Comparison of ENCODE assay signal across 8 cellular contexts in genomic region chr2:207767461-207768167, GRCh38. TPM values are rescaled to one million over a fixed set of nuclear protein-coding genes. Genes with fewer than 3 reads are reported as not detected.
DNase-seq lines count a peak whose midpoint lies in the region; ATAC-seq and TF ChIP-seq lines count a peak whose summit lies in the region.

No MANE protein-coding gene starts in this region.

- CTCF ChIA-PET in activated CD8-positive, alpha-beta T cell treated with anti-CD3 and anti-CD28 coated beads for 36 hours (lab: Charles Lee), result interaction anchor here (0.5 to 3.8 kb wide), 4 partner anchors 76 to 1180 kb away, joined by 3 to 18 read pairs (median 3); no protein-coding TSS in a partner anchor

- no peak overlapping the region for H3K27ac Mint-ChIP-seq in activated CD8-positive, alpha-beta T cell treated with anti-CD3 and anti-CD28 coated beads for 36 hours

- intact Hi-C loops in activated CD8-positive, alpha-beta T cell treated with anti-CD3 and anti-CD28 coated beads for 36 hours (cut with micrococcal nuclease), result loop anchor here (5.0 kb wide), 2 partner anchors 260 to 275 kb away; partner anchors contain the start of gene PLEKHM3
- intact Hi-C loops in left cardiac atrium (cut with DNase I), result loop anchor here (2.0 to 10.0 kb wide), 4 partner anchors 205 to 267 kb away; no protein-coding TSS in a partner anchor

- no peak for TF ChIP-seq CTCF in activated CD8-positive, alpha-beta T cell treated with anti-CD3 and anti-CD28 coated beads for 36 hours (IDR thresholded peaks at IDR 0.05)

- H3K4me3 Mint-ChIP-seq in activated T-cell treated with anti-CD3 and anti-CD28 coated beads, Interleukin-2, amount 50 U/mL, for 4 hours, result peak overlapping the region; percentile 64
- H3K4me3 Mint-ChIP-seq in activated CD8-positive, alpha-beta T cell treated with anti-CD3 and anti-CD28 coated beads for 36 hours, result peak overlapping the region; percentile 79

- H3K4me3 ChIP-seq in rectal smooth muscle tissue (ENCODE audit: low read length), result peak overlapping the region; percentile 95

- no peaks in the 10 kb centered on the region for H3K9me3 Mint-ChIP-seq in activated T-cell treated with anti-CD3 and anti-CD28 coated beads, Interleukin-2, amount 50 U/mL, for 4 hours
- H3K9me3 Mint-ChIP-seq in activated CD8-positive, alpha-beta T cell treated with anti-CD3 and anti-CD28 coated beads for 36 hours, result peaks cover 3% of the 10 kb centered on the region

- no peaks in the 10 kb centered on the region for H3K36me3 Mint-ChIP-seq in activated T-cell treated with anti-CD3 and anti-CD28 coated beads, Interleukin-2, amount 50 U/mL, for 4 hours (ENCODE audit: insufficient read depth)
- peaks cover 8% of the 10 kb centered on the region for H3K36me3 Mint-ChIP-seq in activated CD8-positive, alpha-beta T cell treated with anti-CD3 and anti-CD28 coated beads for 36 hours (ENCODE audit: low read depth)

- peaks cover 5% of the 10 kb centered on the region for H3K4me1 ChIP-seq in rectal smooth muscle tissue (ENCODE audit: control insufficient read depth, insufficient read depth, low read length)

- peaks cover 10% of the 10 kb centered on the region for H3K36me3 ChIP-seq in rectal smooth muscle tissue (ENCODE audit: control insufficient read depth, insufficient read depth, low read length)

- H3K27me3 Mint-ChIP-seq in activated T-cell treated with anti-CD3 and anti-CD28 coated beads, Interleukin-2, amount 50 U/mL, for 4 hours (ENCODE audit: low read depth), result peaks cover 42% of the 10 kb centered on the region
- peaks cover 45% of the 10 kb centered on the region for H3K27me3 Mint-ChIP-seq in activated CD8-positive, alpha-beta T cell treated with anti-CD3 and anti-CD28 coated beads for 36 hours

- POLR2A ChIA-PET in activated CD8-positive, alpha-beta T cell treated with anti-CD3 and anti-CD28 coated beads for 36 hours (lab: Charles Lee), result interaction anchor here (0.8 kb wide), 1 partner anchor 274 kb away, joined by 3 read pairs; no protein-coding TSS in a partner anchor

- ATAC-seq in activated T-cell treated with anti-CD3 and anti-CD28 coated beads, Interleukin-2, amount 50 U/mL, for 4 hours, result no peak
- no peak for ATAC-seq in activated CD8-positive, alpha-beta T cell treated with anti-CD3 and anti-CD28 coated beads for 36 hours
- ATAC-seq in left cardiac atrium (peak in 1 of 2 donors; percentile 24), HG03175 (IDR thresholded peaks at IDR 0.05; ENCODE audit: unreplicated experiment) (no peak), HG02970 (IDR thresholded peaks at IDR 0.05; ENCODE audit: low FRiP score, unreplicated experiment) (no peak)

- H3K9ac ChIP-seq in rectal smooth muscle tissue (ENCODE audit: low read length), result peak overlapping the region; percentile 29

- H3K27me3 ChIP-seq in rectal smooth muscle tissue (ENCODE audit: control insufficient read depth, insufficient read depth, low read length), result no peaks in the 10 kb centered on the region

- peaks cover 29% of the 10 kb centered on the region for H3K4me1 Mint-ChIP-seq in activated T-cell treated with anti-CD3 and anti-CD28 coated beads, Interleukin-2, amount 50 U/mL, for 4 hours (ENCODE audit: low read depth)
- peaks cover 24% of the 10 kb centered on the region for H3K4me1 Mint-ChIP-seq in activated CD8-positive, alpha-beta T cell treated with anti-CD3 and anti-CD28 coated beads for 36 hours (ENCODE audit: low read depth)

- peak overlapping the region; percentile 83 for H3K27ac ChIP-seq in rectal smooth muscle tissue (ENCODE audit: low read depth, low read length)

- DNase-seq in activated T-cell treated with anti-CD3 and anti-CD28 coated beads, Interleukin-2, amount 50 U/mL, for 4 hours, result no peak
- DNase-seq in activated T-cell treated with anti-CD3 and anti-CD28 coated beads for 4 hours (no peak), left cardiac atrium (peak; percentile 59), NCI-H2081 (lab: John Stamatoyannopoulos, UW) (no peak)
- peak; percentile 17 for DNase-seq in activated CD8-positive, alpha-beta T cell treated with anti-CD3 and anti-CD28 coated beads for 36 hours

RNA-seq across cellular contexts. Expression of gene FZD5, which starts 2.1 kb away (rescaled TPM):
- under 1 TPM; 0.56 to 0.79 (median 0.71) TPM for total RNA-seq in activated T-cell treated with anti-CD3 and anti-CD28 coated beads, Interleukin-2, amount 50 U/mL, for 4 hours
- total RNA-seq in activated CD8-positive, alpha-beta T cell treated with anti-CD3 and anti-CD28 coated beads for 36 hours, result 1 to 10 TPM; 1.7 TPM
- total RNA-seq in left cardiac atrium, result 1 to 10 TPM; 4.9 to 5.0 TPM

RNA-seq across cellular contexts. Expression of gene CCNYL1, which starts 56.2 kb away (rescaled TPM):
- total RNA-seq in activated T-cell treated with anti-CD3 and anti-CD28 coated beads, Interleukin-2, amount 50 U/mL, for 4 hours, result 10 to 100 TPM in 1 of 3 donors, 1 to 10 TPM in 2; 6.3 to 10.3 (median 6.7) TPM
- total RNA-seq in activated CD8-positive, alpha-beta T cell treated with anti-CD3 and anti-CD28 coated beads for 36 hours, result 1 to 10 TPM; 3.8 to 4.3 TPM
- total RNA-seq in left cardiac atrium, result 10 to 100 TPM; 10.5 to 20.4 TPM

Comparison
In these comparisons a context has a peak if more than half of its experiments do, and no peak if none do; other contexts are left out.
1. DNase-seq: peak in activated CD8-positive, alpha-beta T cell treated with anti-CD3 and anti-CD28 coated beads for 36 hours (single experiment) and left cardiac atrium (single experiment); none in activated T-cell treated with anti-CD3 and anti-CD28 coated beads, Interleukin-2, amount 50 U/mL, for 4 hours (single experiment), activated T-cell treated with anti-CD3 and anti-CD28 coated beads for 4 hours (single experiment) and NCI-H2081 (0 of 2).